Comparison of ENCODE assay signal across 29 cellular contexts in genomic region chr4:73631565-73632226, GRCh38. TPM values are rescaled to one million over a fixed set of nuclear protein-coding genes. Genes with fewer than 3 reads are reported as not detected.
DNase-seq lines count a peak whose midpoint lies in the region; ATAC-seq, FAIRE-seq and TF ChIP-seq lines count a peak whose summit lies in the region.
"Had no signal": no experiment of that assay in that cellular context is flagged by ENCODE, and none has a peak within 500 bp of the region (broad histone marks: within the 10 kb centered on the region; RNA-seq: fewer than 3 reads in every experiment).

No MANE protein-coding gene starts in this region.

- ATAC-seq in stimulated activated naive CD8-positive, alpha-beta T cell treated with anti-CD3 and anti-CD28 coated beads, Interleukin-15, Interleukin-2, amounts not matched to agents 100 U/mL and 50 U/mL, for 24 hours, result no peak
- ATAC-seq: activated naive CD4-positive, alpha-beta T cell treated with anti-CD3 and anti-CD28 coated beads, Interleukin-2, amount 50 U/mL, for 72 hours; lower lobe of right lung; naive thymus-derived CD8-positive, alpha-beta T cell; psoas muscle; T-cell; WTC11 had no signal

- no peaks in the 10 kb centered on the region for H3K4me1 Mint-ChIP-seq in nephron progenitor cell
- H3K4me1 Mint-ChIP-seq: activated CD4-positive, alpha-beta T cell treated with anti-CD3 and anti-CD28 coated beads, Interleukin-2, amount 10 ng/mL, durations not matched to agents 24 days and 14 days; naive thymus-derived CD8-positive, alpha-beta T cell; T-cell; WTC11 had no signal

- DNase-seq in NCI-H1092 treated with DMSO at 0.1 percent for 48 hours (lab: John Stamatoyannopoulos, UW) (peak; percentile 14), NCI-H1092 (lab: John Stamatoyannopoulos, UW) (no peak), GM12892 (ENCODE audit: insufficient read length) (no peak), NCI-H69 (lab: John Stamatoyannopoulos, UW) (peak; percentile 61), nephron progenitor cell (no peak), activated gamma-delta T cell (lab: John Stamatoyannopoulos, UW) (no peak)
- DNase-seq in stimulated activated naive CD8-positive, alpha-beta T cell treated with anti-CD3 and anti-CD28 coated beads, Interleukin-15, Interleukin-2, amounts not matched to agents 100 U/mL and 50 U/mL, for 24 hours, result no peak
- no peak for DNase-seq in effector CD8-positive, alpha-beta T cell (lab: John Stamatoyannopoulos, UW)
- DNase-seq: 8988T; activated CD4-positive, alpha-beta T cell treated with anti-CD3 and anti-CD28 coated beads, Interleukin-2, amount 10 ng/mL, durations not matched to agents 24 days and 14 days; amygdala; dorsolateral prefrontal cortex; HFFc6; lower lobe of right lung; midbrain; naive thymus-derived CD8-positive, alpha-beta T cell; NCI-H1048; NCI-H2171; NCI-H524 treated with DMSO at 0.1 percent for 48 hours; occipital lobe; psoas muscle; stimulated activated CD4-positive, alpha-beta T cell treated with anti-CD3 and anti-CD28 coated beads, Interleukin-4, amount 100 ng/mL, for 1 hour; T-cell; trophoblast cell had no signal

- no peak for TF ChIP-seq POLR2A in GM12892 (IDR thresholded peaks at IDR 0.05; ENCODE audit: low read depth, low read length)

- peak; percentile 14 for FAIRE-seq in GM12892 (lab: Jason Lieb, UNC)
- FAIRE-seq: frontal cortex, RCC 7860 had no signal

- H3K27me3 Mint-ChIP-seq in nephron progenitor cell (ENCODE audit: low read depth, poor library complexity), result peaks cover 3% of the 10 kb centered on the region

- no peak overlapping the region for H3K4me3 Mint-ChIP-seq in nephron progenitor cell
- H3K4me3 Mint-ChIP-seq: activated CD4-positive, alpha-beta T cell treated with anti-CD3 and anti-CD28 coated beads, Interleukin-2, amount 10 ng/mL, durations not matched to agents 24 days and 14 days; HFFc6; naive thymus-derived CD8-positive, alpha-beta T cell; T-cell; WTC11 had no signal

- no peaks in the 10 kb centered on the region for H3K36me3 Mint-ChIP-seq in nephron progenitor cell (ENCODE audit: low read depth)
- H3K36me3 Mint-ChIP-seq: activated naive CD4-positive, alpha-beta T cell treated with anti-CD3 and anti-CD28 coated beads, Interleukin-2, amount 50 U/mL, for 72 hours; naive thymus-derived CD8-positive, alpha-beta T cell; T-cell; WTC11 had no signal

- no peak for TF ChIP-seq CTCF in nephron progenitor cell (IDR thresholded peaks at IDR 0.05)

- H3K27ac Mint-ChIP-seq in nephron progenitor cell, result peak overlapping the region; percentile 15
- H3K27ac Mint-ChIP-seq: activated CD4-positive, alpha-beta T cell treated with anti-CD3 and anti-CD28 coated beads, Interleukin-2, amount 10 ng/mL, durations not matched to agents 24 days and 14 days; activated naive CD4-positive, alpha-beta T cell treated with anti-CD3 and anti-CD28 coated beads, Interleukin-2, amount 50 U/mL, for 72 hours; HFFc6; naive thymus-derived CD8-positive, alpha-beta T cell; T-cell; WTC11 had no signal

- H3K9me3 Mint-ChIP-seq in nephron progenitor cell, result no peaks in the 10 kb centered on the region
- H3K9me3 Mint-ChIP-seq: activated naive CD4-positive, alpha-beta T cell treated with anti-CD3 and anti-CD28 coated beads, Interleukin-2, amount 50 U/mL, for 72 hours; HFFc6; IgD-negative memory B cell had no signal

RNA-seq across cellular contexts. Expression of gene RASSF6, which starts 11.5 kb away (rescaled TPM):
- 0.83 TPM for polyA plus RNA-seq in GM12892 (2012; ENCODE audit: missing spikeins)
- polyA plus RNA-seq: naive thymus-derived CD8-positive, alpha-beta T cell had no signal

Comparison
In these comparisons a context has a peak if more than half of its experiments do, and no peak if none do; other contexts are left out.
1. DNase-seq: peak in NCI-H1092 treated with DMSO at 0.1 percent for 48 hours (single experiment) and NCI-H69 (single experiment); none in NCI-H1092 (single experiment), GM12892 (single experiment), nephron progenitor cell (single experiment), activated gamma-delta T cell (single experiment), stimulated activated naive CD8-positive, alpha-beta T cell treated with anti-CD3 and anti-CD28 coated beads, Interleukin-15, Interleukin-2, amounts not matched to agents 100 U/mL and 50 U/mL, for 24 hours (single experiment) and effector CD8-positive, alpha-beta T cell (single experiment).